Comparison of ENCODE assay signal across 21 cellular contexts in the genomic region with DNA sequence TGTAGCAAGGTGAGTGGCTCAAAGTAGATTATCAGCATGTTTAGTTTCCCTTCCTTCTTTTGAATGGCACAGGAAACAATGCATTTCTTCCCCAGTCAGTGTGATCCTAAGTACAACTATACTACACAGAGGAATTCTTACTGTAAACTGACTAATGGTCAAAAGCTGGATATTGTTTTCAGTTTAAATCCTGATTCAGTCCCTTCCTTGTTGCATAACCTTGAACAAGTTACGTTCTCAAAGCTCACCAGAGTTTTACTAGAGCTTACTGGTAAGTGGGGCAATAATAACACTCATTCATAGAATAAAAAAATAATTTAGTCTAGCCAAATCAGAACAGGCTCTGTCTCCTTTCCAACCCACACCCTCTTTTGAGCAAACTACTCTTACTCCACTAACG.
DNase-seq lines count a peak whose midpoint lies in the region; ATAC-seq and TF ChIP-seq lines count a peak whose summit lies in the region.
"Had no signal": no experiment of that assay in that cellular context is flagged by ENCODE, and none has a peak within 500 bp of the region (broad histone marks: within the 10 kb centered on the region; RNA-seq: fewer than 3 reads in every experiment).

No MANE protein-coding gene starts in this region.

- no peak for TF ChIP-seq RAD21 in SK-N-SH (IDR thresholded peaks at IDR 0.05; ENCODE audit: low read length)

- peaks cover 0 to 4% of the 10 kb centered on the region in 2 experiments; a peak in 1 of 4 replicates for H3K4me1 ChIP-seq in SK-N-SH (ENCODE audit: control insufficient read depth in 1 of 2, insufficient read depth in 2 of 2, low read depth in 1 of 2, low read length in 1 of 2)
- no peaks in the 10 kb centered on the region for H3K4me1 ChIP-seq in prostate gland (replicated peaks)
- H3K4me1 ChIP-seq in smooth muscle cell (ENCODE audit: low read depth): no peaks in the 10 kb centered on the region

- H3K9me3 ChIP-seq in SK-N-SH (no peaks in the 10 kb centered on the region), prostate gland (no peaks in the 10 kb centered on the region), smooth muscle cell (replicated peaks; ENCODE audit: low read depth) (no peaks in the 10 kb centered on the region)

- no peak for TF ChIP-seq CTCF in SK-N-SH (IDR thresholded peaks at IDR 0.05)
- TF ChIP-seq CTCF in epithelial cell of esophagus (IDR thresholded peaks at IDR 0.05; ENCODE audit: insufficient read depth, low read depth, low read length, missing control alignments): no peak
- no peak for TF ChIP-seq CTCF in fibroblast of villous mesenchyme (IDR thresholded peaks at IDR 0.05; ENCODE audit: insufficient read depth, low read depth, low read length)
- TF ChIP-seq CTCF in prostate gland (IDR thresholded peaks at IDR 0.05): no peak
- no peak for TF ChIP-seq CTCF in smooth muscle cell (IDR thresholded peaks at IDR 0.05; ENCODE audit: borderline replicate concordance, insufficient read depth, poor library complexity, severe bottlenecking)

- H3K79me2 ChIP-seq in SK-N-SH (ENCODE audit: insufficient read depth) (no peaks in the 10 kb centered on the region), smooth muscle cell (ENCODE audit: low read depth) (no peaks in the 10 kb centered on the region)

- H3K9ac ChIP-seq in SK-N-SH (peak overlapping the region; percentile 40; the same call in 1 of the 2 replicates), smooth muscle cell (ENCODE audit: low read depth) (no peak overlapping the region)

- TF ChIP-seq POLR2A in prostate gland (IDR thresholded peaks at IDR 0.05): no peak

- intact Hi-C loops in prostate gland (cut with DNase I): no loop called here

- peak overlapping the region; percentile 54 for H2AFZ ChIP-seq in SK-N-SH (ENCODE audit: low read depth)
- H2AFZ ChIP-seq in smooth muscle cell (ENCODE audit: low read depth): no peak overlapping the region

- H3F3A ChIP-seq in SK-N-SH (replicated peaks; ENCODE audit: insufficient read depth) (peaks cover 23% of the 10 kb centered on the region), smooth muscle cell (ENCODE audit: low read depth) (no peaks in the 10 kb centered on the region)

- no peak overlapping the region for H3K4me2 ChIP-seq in SK-N-SH
- no peak overlapping the region for H3K4me2 ChIP-seq in smooth muscle cell

- POLR2A ChIA-PET in SK-N-SH (lab: Yijun Ruan, JAX): no interaction called here

- H3K27me3 ChIP-seq in SK-N-SH (ENCODE audit: insufficient read depth) (no peaks in the 10 kb centered on the region), prostate gland (replicated peaks; ENCODE audit: insufficient read depth) (no peaks in the 10 kb centered on the region), smooth muscle cell (ENCODE audit: low read depth) (no peaks in the 10 kb centered on the region)

- CTCF ChIA-PET in SK-N-SH (lab: Yijun Ruan, JAX): interaction anchor here (0.6 kb wide), 2 partner anchors 283 to 998 kb away, joined by 3 to 4 read pairs; no protein-coding TSS in a partner anchor

- WGBS in SK-N-SH (ENCODE audit: low lambda C conversion rate): 24% methylated on average over 2 of the region's 2 CpGs
- 63% methylated on average over 2 of the region's 2 CpGs for WGBS in prostate gland
- WGBS in smooth muscle cell (ENCODE audit: low lambda C conversion rate): 58% methylated on average over 2 of the region's 2 CpGs

- TF ChIP-seq EP300 in SK-N-SH (IDR thresholded peaks at IDR 0.05; ENCODE audit: borderline replicate concordance in 1 of 2, low read depth in 1 of 2, low read length in 1 of 2): no peak

- H3K36me3 ChIP-seq in SK-N-SH (replicated peaks in 1 of 2; ENCODE audit: control insufficient read depth in 1 of 2, insufficient read depth in 2 of 2, low read length in 1 of 2): no peaks in the 10 kb centered on the region
- no peaks in the 10 kb centered on the region for H3K36me3 ChIP-seq in prostate gland
- no peaks in the 10 kb centered on the region for H3K36me3 ChIP-seq in smooth muscle cell (ENCODE audit: low read depth)

- H3K4me3 ChIP-seq in SK-N-SH (ENCODE audit: low read depth in 2 of 2, low read length in 1 of 2) (no peak overlapping the region), epithelial cell of esophagus (ENCODE audit: low read length) (no peak overlapping the region), fibroblast of villous mesenchyme (ENCODE audit: low read depth, low read length) (no peak overlapping the region), prostate gland (no peak overlapping the region), smooth muscle cell (no peak overlapping the region)

- no peak for ATAC-seq in SK-N-SH treated with all-trans-retinoic acid at 6 μM for 48 hours
- no peak for ATAC-seq in GM21360 (IDR thresholded peaks at IDR 0.05; ENCODE audit: unreplicated experiment)

- H3K9me2 ChIP-seq in SK-N-SH: no peaks in the 10 kb centered on the region

- H3K27ac ChIP-seq in SK-N-SH (ENCODE audit: low read depth in 2 of 2, low read length in 1 of 2): peak overlapping the region in 1 of 2 experiments; percentile 75; a peak in 2 of 4 replicates
- no peak overlapping the region for H3K27ac ChIP-seq in prostate gland
- no peak overlapping the region for H3K27ac ChIP-seq in smooth muscle cell (ENCODE audit: low read depth)
- H3K27ac ChIP-seq: 22Rv1 had no signal

- no peaks in the 10 kb centered on the region for H4K20me1 ChIP-seq in SK-N-SH (ENCODE audit: insufficient read depth)
- H4K20me1 ChIP-seq in smooth muscle cell (ENCODE audit: low read depth): no peaks in the 10 kb centered on the region

- no peak for DNase-seq in SK-N-SH
- DNase-seq in epithelial cell of esophagus (ENCODE audit: low read depth): peak; percentile 61
- DNase-seq in fibroblast of villous mesenchyme (ENCODE audit: low read depth): peak; percentile 50
- DNase-seq in putamen (ENCODE audit: low spot score): no peak
- DNase-seq in prostate gland (ENCODE audit: low spot score): no peak
- no peak for DNase-seq in smooth muscle cell (lab: John Stamatoyannopoulos, UW; ENCODE audit: unreplicated experiment)
- DNase-seq: CD4-positive, alpha-beta memory T cell; GF-D8; GOT3; KG1; MV-4-11; NCI-H1417; NCI-H187; NCI-H2107; NCI-H510A; NCI-H748 treated with DMSO at 0.1 percent for 48 hours; NK-92 treated with Interleukin-12 subunit alpha and Interleukin-12 subunit beta, amount 100 ng/mL, for 24 hours; Right ventricle myocardium superior had no signal

TF ChIP-seq in SK-N-SH, 30 proteins besides CTCF, POLR2A, EP300 and RAD21:
- TF ChIP-seq, protein P1, sequence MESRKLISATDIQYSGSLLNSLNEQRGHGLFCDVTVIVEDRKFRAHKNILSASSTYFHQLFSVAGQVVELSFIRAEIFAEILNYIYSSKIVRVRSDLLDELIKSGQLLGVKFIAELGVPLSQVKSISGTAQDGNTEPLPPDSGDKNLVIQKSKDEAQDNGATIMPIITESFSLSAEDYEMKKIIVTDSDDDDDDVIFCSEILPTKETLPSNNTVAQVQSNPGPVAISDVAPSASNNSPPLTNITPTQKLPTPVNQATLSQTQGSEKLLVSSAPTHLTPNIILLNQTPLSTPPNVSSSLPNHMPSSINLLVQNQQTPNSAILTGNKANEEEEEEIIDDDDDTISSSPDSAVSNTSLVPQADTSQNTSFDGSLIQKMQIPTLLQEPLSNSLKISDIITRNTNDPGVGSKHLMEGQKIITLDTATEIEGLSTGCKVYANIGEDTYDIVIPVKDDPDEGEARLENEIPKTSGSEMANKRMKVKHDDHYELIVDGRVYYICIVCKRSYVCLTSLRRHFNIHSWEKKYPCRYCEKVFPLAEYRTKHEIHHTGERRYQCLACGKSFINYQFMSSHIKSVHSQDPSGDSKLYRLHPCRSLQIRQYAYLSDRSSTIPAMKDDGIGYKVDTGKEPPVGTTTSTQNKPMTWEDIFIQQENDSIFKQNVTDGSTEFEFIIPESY (IDR thresholded peaks at IDR 0.05; ENCODE audit: borderline replicate concordance, low read depth): no peak
- TF ChIP-seq, protein P2, sequence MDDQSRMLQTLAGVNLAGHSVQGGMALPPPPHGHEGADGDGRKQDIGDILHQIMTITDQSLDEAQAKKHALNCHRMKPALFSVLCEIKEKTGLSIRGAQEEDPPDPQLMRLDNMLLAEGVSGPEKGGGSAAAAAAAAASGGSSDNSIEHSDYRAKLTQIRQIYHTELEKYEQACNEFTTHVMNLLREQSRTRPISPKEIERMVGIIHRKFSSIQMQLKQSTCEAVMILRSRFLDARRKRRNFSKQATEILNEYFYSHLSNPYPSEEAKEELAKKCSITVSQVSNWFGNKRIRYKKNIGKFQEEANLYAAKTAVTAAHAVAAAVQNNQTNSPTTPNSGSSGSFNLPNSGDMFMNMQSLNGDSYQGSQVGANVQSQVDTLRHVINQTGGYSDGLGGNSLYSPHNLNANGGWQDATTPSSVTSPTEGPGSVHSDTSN (IDR thresholded peaks at IDR 0.05): no peak
- TF ChIP-seq TAF1 (IDR thresholded peaks at IDR 0.05; ENCODE audit: borderline replicate concordance, low read depth, low read length): no peak

TF ChIP-seq in SK-N-SH treated with all-trans-retinoic acid at 6 μM for 48 hours, 23 proteins besides CTCF, POLR2A, EP300 and RAD21:
- TF ChIP-seq BACH2 (CRISPR knock-in tag; IDR thresholded peaks at IDR 0.05; ENCODE audit: borderline replicate concordance) (no peak), ESRRG (CRISPR knock-in tag; IDR thresholded peaks at IDR 0.05) (no peak), ZNF70 (CRISPR knock-in tag; IDR thresholded peaks at IDR 0.05) (no peak), SNAI2 (CRISPR knock-in tag; IDR thresholded peaks at IDR 0.05) (no peak), GLIS3 (CRISPR knock-in tag; IDR thresholded peaks at IDR 0.05) (no peak), ZNF8 (CRISPR knock-in tag; IDR thresholded peaks at IDR 0.05) (no peak), ZC3H10 (CRISPR knock-in tag; IDR thresholded peaks at IDR 0.05) (no peak), OSR1 (CRISPR knock-in tag; IDR thresholded peaks at IDR 0.05) (no peak)
- TF ChIP-seq, protein P3, sequence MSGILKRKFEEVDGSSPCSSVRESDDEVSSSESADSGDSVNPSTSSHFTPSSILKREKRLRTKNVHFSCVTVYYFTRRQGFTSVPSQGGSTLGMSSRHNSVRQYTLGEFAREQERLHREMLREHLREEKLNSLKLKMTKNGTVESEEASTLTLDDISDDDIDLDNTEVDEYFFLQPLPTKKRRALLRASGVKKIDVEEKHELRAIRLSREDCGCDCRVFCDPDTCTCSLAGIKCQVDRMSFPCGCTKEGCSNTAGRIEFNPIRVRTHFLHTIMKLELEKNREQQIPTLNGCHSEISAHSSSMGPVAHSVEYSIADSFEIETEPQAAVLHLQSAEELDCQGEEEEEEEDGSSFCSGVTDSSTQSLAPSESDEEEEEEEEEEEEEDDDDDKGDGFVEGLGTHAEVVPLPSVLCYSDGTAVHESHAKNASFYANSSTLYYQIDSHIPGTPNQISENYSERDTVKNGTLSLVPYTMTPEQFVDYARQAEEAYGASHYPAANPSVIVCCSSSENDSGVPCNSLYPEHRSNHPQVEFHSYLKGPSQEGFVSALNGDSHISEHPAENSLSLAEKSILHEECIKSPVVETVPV (CRISPR knock-in tag; IDR thresholded peaks at IDR 0.05): no peak

Comparison
In these comparisons a context has a peak if more than half of its experiments do, and no peak if none do; other contexts are left out.
1. DNase-seq: peak in epithelial cell of esophagus (single experiment) and fibroblast of villous mesenchyme (single experiment); none in SK-N-SH (single experiment), putamen (single experiment), prostate gland (single experiment) and smooth muscle cell (single experiment).